16 cellular contexts compared by ENCODE assay signal in the genomic region with DNA sequence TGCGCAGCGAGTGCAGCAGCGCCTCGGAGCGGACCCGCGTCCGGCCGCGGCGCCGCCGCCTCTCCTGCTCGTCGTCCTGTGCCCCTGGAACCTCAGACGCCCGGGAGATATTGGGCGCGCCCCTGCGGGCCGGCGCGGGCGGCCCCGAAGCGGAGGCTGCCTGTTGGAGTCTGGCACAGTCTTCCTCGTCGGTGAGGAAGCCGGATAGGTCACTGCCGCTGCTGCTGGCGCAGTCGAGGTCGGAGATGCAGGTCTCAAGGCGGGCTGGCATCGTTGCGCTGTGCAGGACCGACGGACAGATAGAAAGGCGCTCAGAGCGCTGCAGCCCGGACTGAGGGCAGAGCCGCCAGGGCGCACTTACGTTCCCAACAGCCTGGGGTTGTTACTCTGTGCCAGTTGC. TPM values are rescaled to one million over a fixed set of nuclear protein-coding genes. Genes with fewer than 3 reads are reported as not detected.
DNase-seq lines count a peak whose midpoint lies in the region; ATAC-seq and TF ChIP-seq lines count a peak whose summit lies in the region.
"Had no signal": no experiment of that assay in that cellular context is flagged by ENCODE, and none has a peak within 500 bp of the region (broad histone marks: within the 10 kb centered on the region; RNA-seq: fewer than 3 reads in every experiment).

No MANE protein-coding gene starts in this region.

- H2AFZ ChIP-seq in ACC112 (ENCODE audit: low read length, unreplicated experiment) (no peak overlapping the region), neural cell (ENCODE audit: low read depth, low read length) (no peak overlapping the region)

- TF ChIP-seq EP300 in neural cell (conservative IDR thresholded peaks at IDR 0.05; ENCODE audit: poor library complexity, severe bottlenecking), result no peak

- no peaks in the 10 kb centered on the region for H3K9me3 Mint-ChIP-seq in effector memory CD8-positive, alpha-beta T cell
- H3K9me3 Mint-ChIP-seq: T-helper 2 cell treated with Interferon-gamma antibody and Interleukin-4, amounts not matched to agents 5 μg/mL and 100 μg/mL, for 36 hours had no signal

- H3K4me1 Mint-ChIP-seq in effector memory CD8-positive, alpha-beta T cell (ENCODE audit: low read depth in 2 of 2), result peaks cover 6 to 10% of the 10 kb centered on the region in 2 donors

- H3K79me2 ChIP-seq in ACC112 (ENCODE audit: control insufficient read depth, insufficient read depth, low read length, unreplicated experiment) (no peaks in the 10 kb centered on the region), neural cell (replicated peaks; ENCODE audit: insufficient read depth, low read length) (no peaks in the 10 kb centered on the region)

- H4K20me1 ChIP-seq in neural cell (ENCODE audit: insufficient read depth), result no peaks in the 10 kb centered on the region

- H3K4me2 ChIP-seq in neural cell (ENCODE audit: low read length), result no peak overlapping the region

- H3K9ac ChIP-seq in HUES6 (ENCODE audit: low read length) (no peak overlapping the region), neural cell (ENCODE audit: low read length) (no peak overlapping the region)

- H3K4me3 Mint-ChIP-seq in effector memory CD8-positive, alpha-beta T cell, result peak overlapping the region in 1 of 2 donors; percentile 72
- H3K4me3 Mint-ChIP-seq: activated CD4-positive, alpha-beta T cell treated with anti-CD3 and anti-CD28 coated beads for 36 hours had no signal

- no peaks in the 10 kb centered on the region for H3K9me2 ChIP-seq in neural cell (ENCODE audit: insufficient read depth, low read length)

- H3K9me3 ChIP-seq in HUES6 (ENCODE audit: control insufficient read depth, insufficient read depth, low read depth, low read length) (peaks cover 5% of the 10 kb centered on the region; the same call in 1 of the 2 replicates), ectodermal cell (ENCODE audit: control insufficient read depth, low read length) (no peaks in the 10 kb centered on the region), neural cell (ENCODE audit: low read length) (no peaks in the 10 kb centered on the region), right atrium auricular region (peaks cover 0 to 8% of the 10 kb centered on the region in 2 donors)
- H3K9me3 ChIP-seq: thoracic aorta had no signal

- no peaks in the 10 kb centered on the region for H3K36me3 Mint-ChIP-seq in effector memory CD8-positive, alpha-beta T cell (ENCODE audit: insufficient read depth)

- H3K36me3 ChIP-seq in ACC112 (ENCODE audit: insufficient read depth, low read length) (no peaks in the 10 kb centered on the region), HUES6 (ENCODE audit: control insufficient read depth, insufficient read depth, low read length) (no peaks in the 10 kb centered on the region), ectodermal cell (ENCODE audit: control insufficient read depth, insufficient read depth, low read length) (no peaks in the 10 kb centered on the region), neural cell (ENCODE audit: insufficient read depth, low read length) (no peaks in the 10 kb centered on the region), right atrium auricular region (no peaks in the 10 kb centered on the region)
- H3K36me3 ChIP-seq: thoracic aorta had no signal

- no peak overlapping the region for H3K27ac Mint-ChIP-seq in effector memory CD8-positive, alpha-beta T cell
- H3K27ac Mint-ChIP-seq: activated CD4-positive, alpha-beta T cell treated with anti-CD3 and anti-CD28 coated beads for 36 hours; T-helper 2 cell treated with Interferon-gamma antibody and Interleukin-4, amounts not matched to agents 5 μg/mL and 100 μg/mL, for 36 hours had no signal

- H3K27me3 ChIP-seq in ACC112 (ENCODE audit: insufficient read depth, low read length), result peaks cover 92% of the 10 kb centered on the region
- peaks cover 100% of the 10 kb centered on the region for H3K27me3 ChIP-seq in HUES6 (ENCODE audit: control insufficient read depth, insufficient read depth, low read length)
- H3K27me3 ChIP-seq in ectodermal cell (ENCODE audit: control insufficient read depth, insufficient read depth, low read length, poor library complexity, severe bottlenecking), result peaks cover 100% of the 10 kb centered on the region
- H3K27me3 ChIP-seq in neural cell (ENCODE audit: insufficient read depth, low read depth, low read length), result peaks cover 96% of the 10 kb centered on the region
- peaks cover 11 to 28% of the 10 kb centered on the region in 2 donors for H3K27me3 ChIP-seq in right atrium auricular region

- 2% methylated on average over 44 of the region's 44 CpGs for WGBS in ectodermal cell, 2 experiments

- H3K27ac ChIP-seq in ACC112 (ENCODE audit: low read depth, low read length) (no peak overlapping the region), HUES6 (ENCODE audit: low read depth, low read length) (no peak overlapping the region), ectodermal cell (ENCODE audit: insufficient read depth, low read depth, low read length, poor library complexity, severe bottlenecking) (no peak overlapping the region), neural cell (ENCODE audit: low read length) (no peak overlapping the region), right atrium auricular region (no peak overlapping the region)
- H3K27ac ChIP-seq: thoracic aorta had no signal

- H3K4me1 ChIP-seq in ACC112 (ENCODE audit: control insufficient read depth, insufficient read depth, low read length, unreplicated experiment) (no peaks in the 10 kb centered on the region), HUES6 (ENCODE audit: control insufficient read depth, insufficient read depth, low read length) (peaks cover 20% of the 10 kb centered on the region), ectodermal cell (ENCODE audit: control insufficient read depth, insufficient read depth, low read length) (peaks cover 22% of the 10 kb centered on the region), right atrium auricular region (peaks cover 0 to 17% of the 10 kb centered on the region in 2 donors)

- H3F3A ChIP-seq in neural cell (ENCODE audit: insufficient read depth, low read length, poor library complexity, severe bottlenecking), result peaks cover 5% of the 10 kb centered on the region

- peaks cover 91 to 100% of the 10 kb centered on the region in 2 donors for H3K27me3 Mint-ChIP-seq in effector memory CD8-positive, alpha-beta T cell

- H3K4me3 ChIP-seq in ACC112 (ENCODE audit: low read depth, low read length) (peak overlapping the region; percentile 44; the same call in 1 of the 2 replicates), HUES6 (ENCODE audit: low read depth, low read length) (peak overlapping the region; percentile 47), ectodermal cell (ENCODE audit: insufficient read depth, low read depth, low read length) (peak overlapping the region; percentile 3), neural cell (ENCODE audit: low read length) (peak overlapping the region; percentile 63), right atrium auricular region (no peak overlapping the region)
- H3K4me3 ChIP-seq: thoracic aorta had no signal

- ATAC-seq in effector memory CD8-positive, alpha-beta T cell (replicated peaks), result no peak
- ATAC-seq: activated CD4-positive, alpha-beta T cell treated with anti-CD3 and anti-CD28 coated beads for 36 hours; left ventricle myocardium superior had no signal

- DNase-seq in LoVo (ENCODE audit: low spot score) (no peak), kidney glomerular epithelial cell (lab: John Stamatoyannopoulos, UW) (no peak), right atrium auricular region (ENCODE audit: low spot score) (no peak)
- no peak for DNase-seq in effector memory CD8-positive, alpha-beta T cell
- DNase-seq: cerebellar nuclear complex, left ventricle myocardium superior, MM.1S had no signal

- TF ChIP-seq RAD21 in neural cell (conservative IDR thresholded peaks at IDR 0.05), result no peak

- TF ChIP-seq CTCF in neural cell (IDR thresholded peaks at IDR 0.05; ENCODE audit: poor library complexity, severe bottlenecking), result no peak
- TF ChIP-seq CTCF in right atrium auricular region (IDR thresholded peaks at IDR 0.05), result no peak

TF ChIP-seq in neural cell, 6 proteins besides CTCF, POLR2A, EP300 and RAD21 (continues in another document):
- TF ChIP-seq REST (IDR thresholded peaks at IDR 0.05; ENCODE audit: borderline replicate concordance) (no peak), SMC3 (conservative IDR thresholded peaks at IDR 0.05; ENCODE audit: poor library complexity) (no peak), POLR2AphosphoS5 (IDR thresholded peaks at IDR 0.05) (no peak), EZH2 (IDR thresholded peaks at IDR 0.05; ENCODE audit: borderline replicate concordance, insufficient read depth, low read length, poor library complexity, severe bottlenecking) (no peak)

RNA-seq across cellular contexts. Expression of gene NEUROG1, which starts 0.3 kb away (rescaled TPM):
- 1.0 TPM for polyA plus RNA-seq in ectodermal cell (2013, experiment 1 of 4)
- 1.3 TPM for polyA plus RNA-seq in ectodermal cell (2013, experiment 2 of 4)
- 2.3 TPM for polyA plus RNA-seq in ectodermal cell (2013, experiment 3 of 4)
- 2.5 TPM for polyA plus RNA-seq in ectodermal cell (2013, experiment 4 of 4)
- not detected in 2 replicates for polyA plus RNA-seq in neural cell
- 0.49 TPM in 1 of 2 replicates, not detected in the other for polyA minus RNA-seq in neural cell
- not detected for total RNA-seq in right atrium auricular region
- total RNA-seq: activated CD4-positive, alpha-beta T cell treated with anti-CD3 and anti-CD28 coated beads for 36 hours; HT-29; left ventricle myocardium superior; RPMI7951; thoracic aorta had no signal

RNA-seq across cellular contexts. Expression of gene CXCL14, which starts 43.4 kb away (rescaled TPM):
- polyA plus RNA-seq in ectodermal cell (2013, experiment 1 of 4), result 6.9 TPM
- polyA plus RNA-seq in ectodermal cell (2013, experiment 2 of 4), result 6.1 TPM
- 6.2 TPM for polyA plus RNA-seq in ectodermal cell (2013, experiment 3 of 4)
- 6.8 TPM for polyA plus RNA-seq in ectodermal cell (2013, experiment 4 of 4)
- 1.1 TPM in 1 of 2 replicates, not detected in the other for polyA plus RNA-seq in neural cell
- not detected in 2 replicates for polyA minus RNA-seq in neural cell
- total RNA-seq in right atrium auricular region, result 1 to 10 TPM in 1 of 2 donors, under 1 TPM in 1; 0.33 to 3.1 TPM
- total RNA-seq: activated CD4-positive, alpha-beta T cell treated with anti-CD3 and anti-CD28 coated beads for 36 hours; HT-29; RPMI7951 had no signal

Comparison
In these comparisons a context has a peak if more than half of its experiments do, and no peak if none do; other contexts are left out.
1. H3K4me3 ChIP-seq: peak in ACC112 (single experiment), HUES6 (single experiment), ectodermal cell (single experiment) and neural cell (single experiment); none in right atrium auricular region (0 of 2).